1 cellular context compared by ENCODE assay signal in genomic region chr4:22515145-22515887, GRCh38.
TF ChIP-seq lines count a peak whose summit lies in the region.

No MANE protein-coding gene starts in this region.

TF ChIP-seq in HepG2, 621 proteins besides CTCF, POLR2A, EP300 and RAD21 (continued from another document and continues in another):
- TF ChIP-seq, protein P1, sequence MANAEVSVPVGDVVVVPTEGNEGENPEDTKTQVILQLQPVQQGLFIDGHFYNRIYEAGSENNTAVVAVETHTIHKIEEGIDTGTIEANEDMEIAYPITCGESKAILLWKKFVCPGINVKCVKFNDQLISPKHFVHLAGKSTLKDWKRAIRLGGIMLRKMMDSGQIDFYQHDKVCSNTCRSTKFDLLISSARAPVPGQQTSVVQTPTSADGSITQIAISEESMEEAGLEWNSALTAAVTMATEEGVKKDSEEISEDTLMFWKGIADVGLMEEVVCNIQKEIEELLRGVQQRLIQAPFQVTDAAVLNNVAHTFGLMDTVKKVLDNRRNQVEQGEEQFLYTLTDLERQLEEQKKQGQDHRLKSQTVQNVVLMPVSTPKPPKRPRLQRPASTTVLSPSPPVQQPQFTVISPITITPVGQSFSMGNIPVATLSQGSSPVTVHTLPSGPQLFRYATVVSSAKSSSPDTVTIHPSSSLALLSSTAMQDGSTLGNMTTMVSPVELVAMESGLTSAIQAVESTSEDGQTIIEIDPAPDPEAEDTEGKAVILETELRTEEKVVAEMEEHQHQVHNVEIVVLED (CRISPR knock-in tag; IDR thresholded peaks at IDR 0.05; ENCODE audit: borderline replicate concordance), result no peak
- TF ChIP-seq, protein P2, sequence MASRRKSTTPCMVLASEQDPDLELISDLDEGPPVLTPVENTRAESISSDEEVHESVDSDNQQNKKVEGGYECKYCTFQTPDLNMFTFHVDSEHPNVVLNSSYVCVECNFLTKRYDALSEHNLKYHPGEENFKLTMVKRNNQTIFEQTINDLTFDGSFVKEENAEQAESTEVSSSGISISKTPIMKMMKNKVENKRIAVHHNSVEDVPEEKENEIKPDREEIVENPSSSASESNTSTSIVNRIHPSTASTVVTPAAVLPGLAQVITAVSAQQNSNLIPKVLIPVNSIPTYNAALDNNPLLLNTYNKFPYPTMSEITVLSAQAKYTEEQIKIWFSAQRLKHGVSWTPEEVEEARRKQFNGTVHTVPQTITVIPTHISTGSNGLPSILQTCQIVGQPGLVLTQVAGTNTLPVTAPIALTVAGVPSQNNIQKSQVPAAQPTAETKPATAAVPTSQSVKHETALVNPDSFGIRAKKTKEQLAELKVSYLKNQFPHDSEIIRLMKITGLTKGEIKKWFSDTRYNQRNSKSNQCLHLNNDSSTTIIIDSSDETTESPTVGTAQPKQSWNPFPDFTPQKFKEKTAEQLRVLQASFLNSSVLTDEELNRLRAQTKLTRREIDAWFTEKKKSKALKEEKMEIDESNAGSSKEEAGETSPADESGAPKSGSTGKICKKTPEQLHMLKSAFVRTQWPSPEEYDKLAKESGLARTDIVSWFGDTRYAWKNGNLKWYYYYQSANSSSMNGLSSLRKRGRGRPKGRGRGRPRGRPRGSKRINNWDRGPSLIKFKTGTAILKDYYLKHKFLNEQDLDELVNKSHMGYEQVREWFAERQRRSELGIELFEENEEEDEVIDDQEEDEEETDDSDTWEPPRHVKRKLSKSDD (CRISPR knock-in tag; IDR thresholded peaks at IDR 0.05; ENCODE audit: low read depth), result no peak
- no peak for TF ChIP-seq RFXANK (CRISPR knock-in tag; IDR thresholded peaks at IDR 0.05)
- peak; percentile 61; the same call in 1 of the 2 replicates for TF ChIP-seq ZNF878 (CRISPR knock-in tag; IDR thresholded peaks at IDR 0.05)
- no peak for TF ChIP-seq MAFF (IDR thresholded peaks at IDR 0.05; ENCODE audit: low read depth, low read length)
- TF ChIP-seq ZNF567 (CRISPR knock-in tag; IDR thresholded peaks at IDR 0.05; ENCODE audit: borderline replicate concordance), result no peak
- TF ChIP-seq ZNF280D (CRISPR knock-in tag; IDR thresholded peaks at IDR 0.05), result no peak
- TF ChIP-seq ZNF747 (CRISPR knock-in tag; IDR thresholded peaks at IDR 0.05; ENCODE audit: borderline replicate concordance), result no peak
- no peak for TF ChIP-seq NCOA5 (CRISPR knock-in tag; IDR thresholded peaks at IDR 0.05)
- peak; percentile 73 for TF ChIP-seq HNRNPLL (IDR thresholded peaks at IDR 0.05; ENCODE audit: low read depth, low read length, poor library complexity, severe bottlenecking)
- no peak for TF ChIP-seq GPN1 (CRISPR knock-in tag; IDR thresholded peaks at IDR 0.05; ENCODE audit: borderline replicate concordance)
- peak; percentile 20; the same call in 1 of the 2 replicates for TF ChIP-seq POGZ (CRISPR knock-in tag; IDR thresholded peaks at IDR 0.05)
- TF ChIP-seq YEATS2 (CRISPR knock-in tag; IDR thresholded peaks at IDR 0.05; ENCODE audit: borderline replicate concordance), result no peak
- no peak; the same call in 1 of the 2 replicates for TF ChIP-seq ZNF230 (CRISPR knock-in tag; IDR thresholded peaks at IDR 0.05)
- peak; percentile 60; the same call in 1 of the 2 replicates for TF ChIP-seq NFKBIZ (CRISPR knock-in tag; IDR thresholded peaks at IDR 0.05)
- TF ChIP-seq, protein P3, sequence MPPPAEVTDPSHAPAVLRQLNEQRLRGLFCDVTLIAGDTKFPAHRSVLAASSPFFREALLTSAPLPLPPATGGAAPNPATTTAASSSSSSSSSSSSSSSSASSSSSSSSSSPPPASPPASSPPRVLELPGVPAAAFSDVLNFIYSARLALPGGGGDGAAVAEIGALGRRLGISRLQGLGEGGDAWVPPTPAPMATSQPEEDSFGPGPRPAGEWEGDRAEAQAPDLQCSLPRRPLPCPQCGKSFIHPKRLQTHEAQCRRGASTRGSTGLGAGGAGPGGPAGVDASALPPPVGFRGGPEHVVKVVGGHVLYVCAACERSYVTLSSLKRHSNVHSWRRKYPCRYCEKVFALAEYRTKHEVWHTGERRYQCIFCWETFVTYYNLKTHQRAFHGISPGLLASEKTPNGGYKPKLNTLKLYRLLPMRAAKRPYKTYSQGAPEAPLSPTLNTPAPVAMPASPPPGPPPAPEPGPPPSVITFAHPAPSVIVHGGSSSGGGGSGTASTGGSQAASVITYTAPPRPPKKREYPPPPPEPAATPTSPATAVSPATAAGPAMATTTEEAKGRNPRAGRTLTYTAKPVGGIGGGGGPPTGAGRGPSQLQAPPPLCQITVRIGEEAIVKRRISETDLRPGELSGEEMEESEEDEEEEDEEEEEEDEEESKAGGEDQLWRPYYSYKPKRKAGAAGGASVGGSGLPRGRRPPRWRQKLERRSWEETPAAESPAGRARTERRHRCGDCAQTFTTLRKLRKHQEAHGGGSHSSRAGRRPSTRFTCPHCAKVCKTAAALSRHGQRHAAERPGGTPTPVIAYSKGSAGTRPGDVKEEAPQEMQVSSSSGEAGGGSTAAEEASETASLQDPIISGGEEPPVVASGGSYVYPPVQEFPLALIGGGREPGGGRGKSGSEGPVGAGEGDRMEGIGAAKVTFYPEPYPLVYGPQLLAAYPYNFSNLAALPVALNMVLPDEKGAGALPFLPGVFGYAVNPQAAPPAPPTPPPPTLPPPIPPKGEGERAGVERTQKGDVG (CRISPR knock-in tag; IDR thresholded peaks at IDR 0.05; ENCODE audit: borderline replicate concordance), result no peak
- no peak for TF ChIP-seq ZNF607 (CRISPR knock-in tag; IDR thresholded peaks at IDR 0.05; ENCODE audit: borderline replicate concordance)
- TF ChIP-seq KAT7 (CRISPR knock-in tag; IDR thresholded peaks at IDR 0.05; ENCODE audit: borderline replicate concordance), result 0 out of 2 replicates have a peak, but pooled peaks have one; percentile 30
- 0 out of 2 replicates have a peak, but pooled peaks have one; percentile 45 for TF ChIP-seq RNF219 (CRISPR knock-in tag; IDR thresholded peaks at IDR 0.05)
- peak; percentile 21; the same call in 1 of the 2 replicates for TF ChIP-seq ESRRA (CRISPR knock-in tag; IDR thresholded peaks at IDR 0.05; ENCODE audit: low read depth)
- no peak for TF ChIP-seq ZKSCAN1 (IDR thresholded peaks at IDR 0.05; ENCODE audit: low read length)
- no peak for TF ChIP-seq MED8 (CRISPR knock-in tag; IDR thresholded peaks at IDR 0.05; ENCODE audit: insufficient replicate concordance)
- TF ChIP-seq ZNF570 (CRISPR knock-in tag; IDR thresholded peaks at IDR 0.05; ENCODE audit: borderline replicate concordance), result no peak
- TF ChIP-seq NFAT5 (CRISPR knock-in tag; IDR thresholded peaks at IDR 0.05), result no peak
- no peak for TF ChIP-seq PRPF4 (IDR thresholded peaks at IDR 0.05; ENCODE audit: low read depth, low read length, poor library complexity, severe bottlenecking)
- TF ChIP-seq, protein P4, sequence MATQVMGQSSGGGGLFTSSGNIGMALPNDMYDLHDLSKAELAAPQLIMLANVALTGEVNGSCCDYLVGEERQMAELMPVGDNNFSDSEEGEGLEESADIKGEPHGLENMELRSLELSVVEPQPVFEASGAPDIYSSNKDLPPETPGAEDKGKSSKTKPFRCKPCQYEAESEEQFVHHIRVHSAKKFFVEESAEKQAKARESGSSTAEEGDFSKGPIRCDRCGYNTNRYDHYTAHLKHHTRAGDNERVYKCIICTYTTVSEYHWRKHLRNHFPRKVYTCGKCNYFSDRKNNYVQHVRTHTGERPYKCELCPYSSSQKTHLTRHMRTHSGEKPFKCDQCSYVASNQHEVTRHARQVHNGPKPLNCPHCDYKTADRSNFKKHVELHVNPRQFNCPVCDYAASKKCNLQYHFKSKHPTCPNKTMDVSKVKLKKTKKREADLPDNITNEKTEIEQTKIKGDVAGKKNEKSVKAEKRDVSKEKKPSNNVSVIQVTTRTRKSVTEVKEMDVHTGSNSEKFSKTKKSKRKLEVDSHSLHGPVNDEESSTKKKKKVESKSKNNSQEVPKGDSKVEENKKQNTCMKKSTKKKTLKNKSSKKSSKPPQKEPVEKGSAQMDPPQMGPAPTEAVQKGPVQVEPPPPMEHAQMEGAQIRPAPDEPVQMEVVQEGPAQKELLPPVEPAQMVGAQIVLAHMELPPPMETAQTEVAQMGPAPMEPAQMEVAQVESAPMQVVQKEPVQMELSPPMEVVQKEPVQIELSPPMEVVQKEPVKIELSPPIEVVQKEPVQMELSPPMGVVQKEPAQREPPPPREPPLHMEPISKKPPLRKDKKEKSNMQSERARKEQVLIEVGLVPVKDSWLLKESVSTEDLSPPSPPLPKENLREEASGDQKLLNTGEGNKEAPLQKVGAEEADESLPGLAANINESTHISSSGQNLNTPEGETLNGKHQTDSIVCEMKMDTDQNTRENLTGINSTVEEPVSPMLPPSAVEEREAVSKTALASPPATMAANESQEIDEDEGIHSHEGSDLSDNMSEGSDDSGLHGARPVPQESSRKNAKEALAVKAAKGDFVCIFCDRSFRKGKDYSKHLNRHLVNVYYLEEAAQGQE (IDR thresholded peaks at IDR 0.05; ENCODE audit: borderline replicate concordance in 1 of 2, low read depth in 1 of 2, low read length in 2 of 2), result no peak
- TF ChIP-seq ZNF513 (CRISPR knock-in tag; conservative IDR thresholded peaks at IDR 0.05), result no peak
